In genomic region chr4:170259631-170260153, GRCh38 we compare ENCODE assay signal across 8 cellular contexts.
DNase-seq lines count a peak whose midpoint lies in the region; FAIRE-seq and TF ChIP-seq lines count a peak whose summit lies in the region.

No MANE protein-coding gene starts in this region.

- H3K9me3 ChIP-seq in A673 (ENCODE audit: low read depth, low read length, poor library complexity, severe bottlenecking) (no peaks in the 10 kb centered on the region), kidney (ENCODE audit: control insufficient read depth in 1 of 2, low read length in 2 of 2) (no peaks in the 10 kb centered on the region)

- no TSS peak for BruUV-seq in A673 (replicated peaks; lab: Mats Ljungman, UMichigan)

- H3K27ac ChIP-seq in A673 (ENCODE audit: low read depth, low read length, poor library complexity, severe bottlenecking) (no peak overlapping the region), kidney (ENCODE audit: low read depth in 2 of 2, low read length in 2 of 2) (no peak overlapping the region)

- H3K4me1 ChIP-seq in A673 (ENCODE audit: insufficient read depth, low read length, poor library complexity, severe bottlenecking) (no peaks in the 10 kb centered on the region), kidney (ENCODE audit: control insufficient read depth in 1 of 2, insufficient read depth in 1 of 2, low read depth in 1 of 2, low read length in 2 of 2) (no peaks in the 10 kb centered on the region)

- TF ChIP-seq CTCF in A673 (conservative IDR thresholded peaks at IDR 0.05; ENCODE audit: low read depth, low read length) (peak; percentile 99), GM10266 (IDR thresholded peaks at IDR 0.05; ENCODE audit: control insufficient read depth, insufficient read depth, low read depth, missing control alignments) (peak; percentile 90), kidney (IDR thresholded peaks at IDR 0.05; ENCODE audit: borderline replicate concordance, extremely low read depth, insufficient read depth) (peak; percentile 73)

- POLR2A ChIA-PET in A673 (lab: Charles Lee; ENCODE audit: low non-redundant PET), result no interaction called here

- H3K9ac ChIP-seq in kidney (ENCODE audit: low read length in 2 of 2), result no peak overlapping the region

- peak; percentile 93 for FAIRE-seq in kidney (lab: Jason Lieb, UNC)

- no peaks in the 10 kb centered on the region for H3K36me3 ChIP-seq in A673 (ENCODE audit: insufficient read depth, low read length, poor library complexity, severe bottlenecking)
- H3K36me3 ChIP-seq in kidney (ENCODE audit: control insufficient read depth in 1 of 2, insufficient read depth in 2 of 2, low read length in 2 of 2), result no peaks in the 10 kb centered on the region

- no peak overlapping the region for H3K4me3 ChIP-seq in A673 (ENCODE audit: low read depth, low read length, poor library complexity, severe bottlenecking)
- no peak overlapping the region for H3K4me3 ChIP-seq in kidney (ENCODE audit: low read length in 2 of 2)

- CTCF ChIA-PET in A673 (lab: Charles Lee), result interaction anchor here (0.6 to 1.2 kb wide), 8 partner anchors 61 to 1473 kb away, joined by 3 to 5 read pairs (median 3); no protein-coding TSS in a partner anchor

- peaks cover 19% of the 10 kb centered on the region for H3K27me3 ChIP-seq in A673 (replicated peaks; ENCODE audit: insufficient read depth, low read depth, low read length, poor library complexity)

- DNase-seq in A673 (ENCODE audit: low spot score), result peak; percentile 95
- DNase-seq in GM10266 (ENCODE audit: extremely low spot score), result peak; percentile 59
- DNase-seq in HCEC 1CT, result peak; percentile 61
- DNase-seq in Kasumi-1 (lab: John Stamatoyannopoulos, UW), result peak; percentile 94 to 98
- DNase-seq in OCI-M2 (lab: John Stamatoyannopoulos, UW; ENCODE audit: unreplicated experiment), result peak; percentile 32
- peak; percentile 79 for DNase-seq in brain pericyte (ENCODE audit: low read depth, low spot score)
- no peak for DNase-seq in kidney
- peak; percentile 1 for DNase-seq in stimulated activated CD8-positive, alpha-beta memory T cell treated with anti-CD3 and anti-CD28 coated beads, Interleukin-4, amount 100 ng/mL, for 24 hours (ENCODE audit: low read depth)

- intact Hi-C loops in A673 (cut with micrococcal nuclease; ENCODE audit: unreplicated experiment), result loop anchor here (1.0 to 10.0 kb wide), 4 partner anchors 121 to 1955 kb away; no protein-coding TSS in a partner anchor
- intact Hi-C loops in kidney (cut with DNase I), result no loop called here
